ENCODE assay signal across 7 cellular contexts in genomic region chr4:139761461-139761860, GRCh38.
DNase-seq lines count a peak whose midpoint lies in the region; ATAC-seq, FAIRE-seq and TF ChIP-seq lines count a peak whose summit lies in the region.

No MANE protein-coding gene starts in this region.

- H4K20me1 ChIP-seq in smooth muscle cell (ENCODE audit: low read depth) = peaks cover 32% of the 10 kb centered on the region

- H3K27ac ChIP-seq in smooth muscle cell (ENCODE audit: low read depth) = no peak overlapping the region

- no peak overlapping the region for H3K9ac ChIP-seq in smooth muscle cell (ENCODE audit: low read depth)

- peaks cover 29% of the 10 kb centered on the region for H3K4me1 ChIP-seq in smooth muscle cell (ENCODE audit: low read depth)

- H3K27me3 ChIP-seq in bronchial epithelial cell (ENCODE audit: control insufficient read depth, insufficient read depth, low read length) (no peaks in the 10 kb centered on the region), smooth muscle cell (ENCODE audit: low read depth) (no peaks in the 10 kb centered on the region)

- peak; percentile 21 for DNase-seq in Jurkat, Clone E6-1 (ENCODE audit: low read depth, low spot score)
- peak; percentile 47 for DNase-seq in bronchial epithelial cell (ENCODE audit: low read depth)
- no peak for DNase-seq in smooth muscle cell (lab: John Stamatoyannopoulos, UW; ENCODE audit: unreplicated experiment)
- no peak for DNase-seq in NOMO-1 treated with dmso at 0.1 percent for 144 hours (lab: John Stamatoyannopoulos, UW; ENCODE audit: unreplicated experiment)

- H3K9me3 ChIP-seq in smooth muscle cell (replicated peaks; ENCODE audit: low read depth) = no peaks in the 10 kb centered on the region

- no peak overlapping the region for H3K4me3 ChIP-seq in Jurkat, Clone E6-1 (ENCODE audit: low read length)
- H3K4me3 ChIP-seq in bronchial epithelial cell (ENCODE audit: low read depth, low read length) (no peak overlapping the region), smooth muscle cell (no peak overlapping the region)

- ATAC-seq in GM18909 (IDR thresholded peaks at IDR 0.05; ENCODE audit: poor library complexity, unreplicated experiment) (peak; percentile 68), HG02678 (IDR thresholded peaks at IDR 0.05; ENCODE audit: unreplicated experiment) (no peak), GM19455 (IDR thresholded peaks at IDR 0.05; ENCODE audit: unreplicated experiment) (no peak)

- no peak overlapping the region for H3K4me2 ChIP-seq in smooth muscle cell

- WGBS in smooth muscle cell (ENCODE audit: low lambda C conversion rate) = 31% methylated on average over 4 of the region's 4 CpGs

- no peak overlapping the region for H2AFZ ChIP-seq in smooth muscle cell (ENCODE audit: low read depth)

- TF ChIP-seq CTCF in bronchial epithelial cell (IDR thresholded peaks at IDR 0.05; ENCODE audit: insufficient read depth, low read length, severe bottlenecking) = peak; percentile 33
- TF ChIP-seq CTCF in smooth muscle cell (IDR thresholded peaks at IDR 0.05; ENCODE audit: borderline replicate concordance, insufficient read depth, poor library complexity, severe bottlenecking) = peak; percentile 10

- FAIRE-seq in bronchial epithelial cell (lab: Jason Lieb, UNC) = no peak

- H3F3A ChIP-seq in smooth muscle cell (ENCODE audit: low read depth) = peaks cover 22% of the 10 kb centered on the region

- H3K36me3 ChIP-seq in bronchial epithelial cell (ENCODE audit: control insufficient read depth, insufficient read depth, low read length) (no peaks in the 10 kb centered on the region), smooth muscle cell (ENCODE audit: low read depth) (no peaks in the 10 kb centered on the region)

- peaks cover 11% of the 10 kb centered on the region for H3K79me2 ChIP-seq in smooth muscle cell (ENCODE audit: low read depth)

Comparison
In these comparisons a context has a peak if more than half of its experiments do, and no peak if none do; other contexts are left out.
1. DNase-seq: peak in Jurkat, Clone E6-1 (single experiment) and bronchial epithelial cell (single experiment); none in smooth muscle cell (single experiment) and NOMO-1 treated with dmso at 0.1 percent for 144 hours (single experiment).